Comparison of ENCODE assay signal across 14 cellular contexts in the genomic region with DNA sequence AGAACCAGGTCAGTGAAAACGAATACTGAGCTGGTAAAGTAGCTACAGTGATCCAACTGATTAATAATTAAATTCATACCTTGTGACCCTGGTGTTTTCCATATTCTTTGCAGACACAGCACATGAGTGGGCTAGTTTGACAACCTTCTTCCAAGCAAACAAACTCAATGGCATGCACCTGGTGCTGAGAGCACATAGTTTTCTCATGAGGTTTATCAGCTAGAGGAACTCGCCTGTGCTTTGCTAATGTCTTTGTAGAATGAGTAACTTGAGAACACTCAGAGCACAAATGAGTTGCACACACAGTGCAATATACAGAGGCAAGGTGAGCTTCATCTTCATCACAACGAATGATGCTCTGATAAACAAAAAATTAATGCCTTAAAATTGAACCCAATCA. TPM values are rescaled to one million over a fixed set of nuclear protein-coding genes. Genes with fewer than 3 reads are reported as not detected.
A peak's percentile ranks its signal among the peaks of the same experiment; 100 is the strongest.
DNase-seq lines count a peak whose midpoint lies in the region; ATAC-seq, FAIRE-seq and TF ChIP-seq lines count a peak whose summit lies in the region.
"Had no signal": no experiment of that assay in that cellular context is flagged by ENCODE, and none has a peak within 500 bp of the region (broad histone marks: within the 10 kb centered on the region; RNA-seq: fewer than 3 reads in every experiment).

No MANE protein-coding gene starts in this region.

- no peak overlapping the region for H2BK15ac ChIP-seq in mesendoderm (replicated peaks; ENCODE audit: low read depth)

- no peak for TF ChIP-seq CTCF in bronchial epithelial cell (IDR thresholded peaks at IDR 0.05; ENCODE audit: insufficient read depth, low read length, severe bottlenecking)

- no peaks in the 10 kb centered on the region for H3K79me2 ChIP-seq in mesendoderm (ENCODE audit: control insufficient read depth, insufficient read depth, low read length)

- H2AK5ac ChIP-seq in mesendoderm (ENCODE audit: low read length), result no peak overlapping the region

- peak; percentile 11 for DNase-seq in DMS79 treated with DMSO at 0.1 percent for 48 hours (lab: John Stamatoyannopoulos, UW)
- peak; percentile 2 for DNase-seq in NCI-H2107 (lab: John Stamatoyannopoulos, UW)
- peak; percentile 94 for DNase-seq in bronchial epithelial cell (ENCODE audit: low read depth)
- peak; percentile 80 for DNase-seq in mesendoderm
- DNase-seq in mesenteric fat pad (ENCODE audit: low spot score), result no peak
- no peak for DNase-seq in H4 (ENCODE audit: low spot score)
- DNase-seq: MV-4-11, RPMI8226 had no signal

- H3K23ac ChIP-seq in mesendoderm (ENCODE audit: low read length), result no peak overlapping the region

- H3K27me3 ChIP-seq in bronchial epithelial cell (ENCODE audit: control insufficient read depth, insufficient read depth, low read length) (no peaks in the 10 kb centered on the region), mesendoderm (ENCODE audit: insufficient read depth, low read length, poor library complexity) (no peaks in the 10 kb centered on the region)
- H3K27me3 ChIP-seq: ascending aorta, BLaER1 had no signal

- no peak overlapping the region for H3K18ac ChIP-seq in mesendoderm (ENCODE audit: low read length)

- H3K36me3 ChIP-seq in bronchial epithelial cell (ENCODE audit: control insufficient read depth, insufficient read depth, low read length) (no peaks in the 10 kb centered on the region), mesendoderm (ENCODE audit: control insufficient read depth, insufficient read depth, low read length) (no peaks in the 10 kb centered on the region)

- no peak overlapping the region for H2BK5ac ChIP-seq in mesendoderm (ENCODE audit: low read length)

- H4K5ac ChIP-seq in mesendoderm (ENCODE audit: low read length), result no peak overlapping the region

- no peaks in the 10 kb centered on the region for H3K79me1 ChIP-seq in mesendoderm (ENCODE audit: low read length)

- no peak overlapping the region for H3K27ac ChIP-seq in mesendoderm (ENCODE audit: low read depth, low read length)
- H3K27ac ChIP-seq: ascending aorta, BLaER1, HL-60 had no signal

- no peak overlapping the region for H3K56ac ChIP-seq in mesendoderm (ENCODE audit: low read length)

- H3K4me3 ChIP-seq in bronchial epithelial cell (ENCODE audit: low read depth, low read length) (no peak overlapping the region), mesendoderm (ENCODE audit: low read length) (no peak overlapping the region)
- H3K4me3 ChIP-seq: ascending aorta, BLaER1 had no signal

- FAIRE-seq in bronchial epithelial cell (lab: Jason Lieb, UNC), result no peak
- FAIRE-seq: TTC549 had no signal

- no peak overlapping the region for H3K9ac ChIP-seq in mesendoderm (ENCODE audit: low read length)
- H3K9ac ChIP-seq: BLaER1 had no signal

- no CpG with 5 or more reads among the region's 3 CpGs for WGBS in mesendoderm (ENCODE audit: extremely low coverage, insufficient coverage, low lambda C conversion rate)

- no peak overlapping the region for H3K4me2 ChIP-seq in mesendoderm (ENCODE audit: low read length)
- H3K4me2 ChIP-seq: BLaER1 had no signal

- no peak overlapping the region for H2BK120ac ChIP-seq in mesendoderm (ENCODE audit: low read depth, low read length)

- H4K8ac ChIP-seq in mesendoderm (ENCODE audit: low read depth, low read length), result no peak overlapping the region

- no peak for ATAC-seq in GM21723 (IDR thresholded peaks at IDR 0.05; ENCODE audit: unreplicated experiment)
- no peak for ATAC-seq in HG03097 (IDR thresholded peaks at IDR 0.05; ENCODE audit: low FRiP score, unreplicated experiment)

- H3K4ac ChIP-seq in mesendoderm (ENCODE audit: low read depth, low read length), result no peak overlapping the region

- no peaks in the 10 kb centered on the region for H3K4me1 ChIP-seq in mesendoderm (ENCODE audit: control insufficient read depth, low read depth, low read length)
- H3K4me1 ChIP-seq: ascending aorta, BLaER1 had no signal

RNA-seq across cellular contexts. Expression of gene TRIM23, which starts 12.6 kb away (rescaled TPM):
- 20.5 and 21.4 TPM in 2 replicates for total RNA-seq in bronchial epithelial cell
- 5.4 TPM for polyA plus RNA-seq in mesendoderm (2013, experiment 1 of 2)
- 5.0 TPM for polyA plus RNA-seq in mesendoderm (2013, experiment 2 of 2)
- 13.4 TPM for total RNA-seq in mesenteric fat pad
- 6.7 and 10.8 TPM in 2 replicates for total RNA-seq in H4 (2014; rRNA removed; shearing (Covaris generic))

RNA-seq across cellular contexts. Expression of gene SHLD3, which starts 13.3 kb away (rescaled TPM):
- total RNA-seq in bronchial epithelial cell (3.4 and 4.1 TPM in 2 replicates), mesenteric fat pad (3.4 TPM)
- 3.6 TPM for polyA plus RNA-seq in mesendoderm (2013, experiment 1 of 2)
- polyA plus RNA-seq in mesendoderm (2013, experiment 2 of 2), result 3.9 TPM
- total RNA-seq in H4 (2014; rRNA removed; shearing (Covaris generic)), result 3.6 and 5.7 TPM in 2 replicates
- total RNA-seq: ascending aorta had no signal

RNA-seq across cellular contexts. Expression of gene TRAPPC13, which starts 13.3 kb away (rescaled TPM):
- total RNA-seq in bronchial epithelial cell (21.6 and 24.1 TPM in 2 replicates), mesenteric fat pad (15.4 TPM)
- polyA plus RNA-seq in mesendoderm (2013, experiment 1 of 2), result 11.6 TPM
- 11.7 TPM for polyA plus RNA-seq in mesendoderm (2013, experiment 2 of 2)
- total RNA-seq in H4 (2014; rRNA removed; shearing (Covaris generic)), result 20.7 and 38.0 TPM in 2 replicates

RNA-seq across cellular contexts. Expression of gene PPWD1, which starts 48.4 kb away (rescaled TPM):
- total RNA-seq in bronchial epithelial cell (21.4 and 24.7 TPM in 2 replicates), mesenteric fat pad (25.0 TPM)
- polyA plus RNA-seq in mesendoderm (2013, experiment 1 of 2), result 33.4 TPM
- 31.8 TPM for polyA plus RNA-seq in mesendoderm (2013, experiment 2 of 2)
- total RNA-seq in H4 (2014; rRNA removed; shearing (Covaris generic)), result 22.5 and 28.6 TPM in 2 replicates

RNA-seq across cellular contexts. Expression of gene CENPK, which starts 48.6 kb away (rescaled TPM):
- total RNA-seq in bronchial epithelial cell (2.1 and 4.2 TPM in 2 replicates), mesenteric fat pad (0.80 TPM)
- 62.5 TPM for polyA plus RNA-seq in mesendoderm (2013, experiment 1 of 2)
- polyA plus RNA-seq in mesendoderm (2013, experiment 2 of 2), result 63.3 TPM
- total RNA-seq in H4 (2014; rRNA removed; shearing (Covaris generic)), result 28.8 and 33.0 TPM in 2 replicates

Comparison
In these comparisons a context has a peak if more than half of its experiments do, and no peak if none do; other contexts are left out.
1. DNase-seq: peak in DMS79 treated with DMSO at 0.1 percent for 48 hours (single experiment), NCI-H2107 (single experiment), bronchial epithelial cell (single experiment) and mesendoderm (single experiment); none in mesenteric fat pad (single experiment) and H4 (single experiment).